ENCODE assay signal across 1 cellular context in the genomic region with DNA sequence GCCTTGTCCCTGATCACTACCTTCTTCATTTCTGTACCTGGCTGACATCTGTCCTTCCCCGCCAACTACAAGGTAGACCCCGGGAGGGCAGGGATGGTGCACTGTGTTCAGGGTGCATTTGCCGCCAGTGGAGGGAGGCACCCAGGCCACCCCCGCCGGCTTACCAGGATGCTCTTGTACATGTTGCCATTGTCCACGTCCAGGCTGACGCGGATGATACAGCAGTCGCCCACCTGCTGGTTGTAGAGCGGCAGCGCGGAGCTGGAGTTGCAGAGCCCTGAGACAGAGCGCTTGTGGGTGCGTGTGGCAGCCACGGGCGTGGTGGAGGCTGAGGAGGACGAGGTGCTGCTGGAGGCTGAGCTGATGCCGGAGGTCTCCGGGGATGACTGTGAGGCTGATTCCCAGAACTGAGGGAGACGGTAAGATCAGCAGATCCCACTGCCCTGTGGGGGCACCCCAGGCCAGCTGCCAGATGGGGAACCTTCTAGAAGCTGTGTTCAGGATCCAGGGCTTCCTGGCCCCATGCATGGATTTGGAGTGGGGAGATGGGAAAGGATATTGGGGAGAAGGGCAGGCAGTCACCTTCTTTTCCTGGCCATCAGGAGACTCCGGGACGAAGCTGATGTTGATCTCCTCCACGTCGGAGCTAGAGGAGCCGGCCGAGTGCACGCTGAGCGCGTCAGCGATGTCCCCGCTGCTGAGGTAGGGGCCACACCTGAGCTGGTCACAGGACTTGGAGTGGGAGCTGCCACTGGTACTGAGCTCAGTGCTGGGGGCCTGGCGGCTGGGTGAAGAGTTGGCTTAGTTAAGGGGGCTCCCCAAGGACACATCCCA.
TF ChIP-seq lines count a peak whose summit lies in the region.

No MANE protein-coding gene starts in this region.

TF ChIP-seq in HepG2, 621 proteins besides CTCF, POLR2A, EP300 and RAD21:
- TF ChIP-seq, protein P1, sequence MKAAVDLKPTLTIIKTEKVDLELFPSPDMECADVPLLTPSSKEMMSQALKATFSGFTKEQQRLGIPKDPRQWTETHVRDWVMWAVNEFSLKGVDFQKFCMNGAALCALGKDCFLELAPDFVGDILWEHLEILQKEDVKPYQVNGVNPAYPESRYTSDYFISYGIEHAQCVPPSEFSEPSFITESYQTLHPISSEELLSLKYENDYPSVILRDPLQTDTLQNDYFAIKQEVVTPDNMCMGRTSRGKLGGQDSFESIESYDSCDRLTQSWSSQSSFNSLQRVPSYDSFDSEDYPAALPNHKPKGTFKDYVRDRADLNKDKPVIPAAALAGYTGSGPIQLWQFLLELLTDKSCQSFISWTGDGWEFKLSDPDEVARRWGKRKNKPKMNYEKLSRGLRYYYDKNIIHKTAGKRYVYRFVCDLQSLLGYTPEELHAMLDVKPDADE (CRISPR knock-in tag; IDR thresholded peaks at IDR 0.05): no peak
- TF ChIP-seq DR1 (CRISPR knock-in tag; IDR thresholded peaks at IDR 0.05) (no peak), ZNF546 (CRISPR knock-in tag; conservative IDR thresholded peaks at IDR 0.05) (no peak), ZNF891 (CRISPR knock-in tag; IDR thresholded peaks at IDR 0.05) (no peak), KLF9 (CRISPR knock-in tag; IDR thresholded peaks at IDR 0.05; ENCODE audit: low read depth) (no peak), ZNF207 (IDR thresholded peaks at IDR 0.05; ENCODE audit: borderline replicate concordance) (no peak)
